ENCODE assay signal across 23 cellular contexts in genomic region chr3:22966349-22966748, GRCh38.
"Had no signal": no experiment of that assay in that cellular context is flagged by ENCODE, and none has a peak within 500 bp of the region (broad histone marks: within the 10 kb centered on the region; RNA-seq: fewer than 3 reads in every experiment).

No MANE protein-coding gene starts in this region.

- H3K27ac ChIP-seq: SJCRH30, VCaP had no signal

- H3K27me3 ChIP-seq: SJCRH30 had no signal

- H3K4me3 ChIP-seq: SJCRH30 had no signal

- ATAC-seq: activated T-cell treated with anti-CD3 and anti-CD28 coated beads, Interleukin-2, amount 50 U/mL, for 4 hours; Panc1 had no signal

- H3K36me3 ChIP-seq: SJCRH30 had no signal

- H3K9me3 ChIP-seq: SJCRH30, SK-N-SH had no signal

- DNase-seq: activated CD4-positive, alpha-beta memory T cell treated with anti-CD3 and anti-CD28 coated beads for 36 hours; activated CD4-positive, alpha-beta T cell treated with anti-CD3 and anti-CD28 coated beads, Interleukin-2, amount 10 ng/mL, durations not matched to agents 7 days and 5 days; activated CD4-positive, CD25-positive, alpha-beta regulatory T cell; activated CD8-positive, alpha-beta memory T cell treated with anti-CD3 and anti-CD28 coated beads for 24 hours; activated effector memory CD4-positive, alpha-beta T cell treated with anti-CD3 and anti-CD28 coated beads, Interleukin-2, amount 50 U/mL, for 16 hours; activated naive CD4-positive, alpha-beta T cell treated with anti-CD3 and anti-CD28 coated beads for 36 hours; activated T-cell treated with anti-CD3 and anti-CD28 coated beads, Interleukin-2, amount 50 U/mL, for 4 hours; amygdala; NCI-H1105 treated with DMSO at 0.1 percent for 48 hours; NCI-H1436 treated with DMSO at 0.1 percent for 48 hours; NCI-H187; NCI-H2081; NCI-H510A treated with DMSO at 0.1 percent for 48 hours; NCI-H69; NK-92 treated with Interleukin-12 subunit alpha and Interleukin-12 subunit beta, amount 100 ng/mL, for 24 hours; OCI-M1; Right ventricle myocardium superior; RPMI8226; SJCRH30; SK-N-SH; T-helper 1 cell had no signal
